In genomic region chr9:122264360-122265264, GRCh38 we compare ENCODE assay signal across 1 cellular context.
TF ChIP-seq lines count a peak whose summit lies in the region.

A gene with protein sequence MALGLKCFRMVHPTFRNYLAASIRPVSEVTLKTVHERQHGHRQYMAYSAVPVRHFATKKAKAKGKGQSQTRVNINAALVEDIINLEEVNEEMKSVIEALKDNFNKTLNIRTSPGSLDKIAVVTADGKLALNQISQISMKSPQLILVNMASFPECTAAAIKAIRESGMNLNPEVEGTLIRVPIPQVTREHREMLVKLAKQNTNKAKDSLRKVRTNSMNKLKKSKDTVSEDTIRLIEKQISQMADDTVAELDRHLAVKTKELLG (plus strand): TSS chr9:122264882. CDS start chr9:122270892, 6,010 bp downstream.
A gene with protein sequence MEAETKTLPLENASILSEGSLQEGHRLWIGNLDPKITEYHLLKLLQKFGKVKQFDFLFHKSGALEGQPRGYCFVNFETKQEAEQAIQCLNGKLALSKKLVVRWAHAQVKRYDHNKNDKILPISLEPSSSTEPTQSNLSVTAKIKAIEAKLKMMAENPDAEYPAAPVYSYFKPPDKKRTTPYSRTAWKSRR (minus strand): TSS chr9:122264840. CDS start chr9:122261492, 3,348 bp downstream.

TF ChIP-seq in K562, 482 proteins besides CTCF, POLR2A, EP300 and RAD21 (continued from another document and continues in another):
- TF ChIP-seq PBX2 (CRISPR knock-in tag; IDR thresholded peaks at IDR 0.05; ENCODE audit: low read depth) (no peak), PBX2 (tag; conservative IDR thresholded peaks at IDR 0.05; ENCODE audit: low read depth) (no peak), NR2C1 (IDR thresholded peaks at IDR 0.05) (peak; percentile 70; the same call in 1 of the 2 replicates), NR2C1 (tag; IDR thresholded peaks at IDR 0.05) (peak; percentile 46; the same call in 1 of the 2 replicates), ZKSCAN3 (CRISPR knock-in tag; IDR thresholded peaks at IDR 0.05) (no peak), HNRNPL (IDR thresholded peaks at IDR 0.05; ENCODE audit: low read depth, low read length) (no peak), ZBTB8A (IDR thresholded peaks at IDR 0.05; ENCODE audit: partially characterized antibody) (no peak), ESRRA (IDR thresholded peaks at IDR 0.05; ENCODE audit: borderline replicate concordance, low read depth) (peak; percentile 96), ZNF589 (CRISPR knock-in tag; IDR thresholded peaks at IDR 0.05; ENCODE audit: low read depth) (no peak), REST (CRISPR knock-in tag; IDR thresholded peaks at IDR 0.05; ENCODE audit: low read depth) (no peak), DDX20 (tag; IDR thresholded peaks at IDR 0.05; ENCODE audit: low read depth) (no peak), HMGN3 (IDR thresholded peaks at IDR 0.05; ENCODE audit: borderline replicate concordance, extremely low read depth, insufficient read length, low read depth, low read length) (peak; percentile 72), OTX1 (CRISPR knock-in tag; IDR thresholded peaks at IDR 0.05) (no peak), ZNF586 (CRISPR knock-in tag; conservative IDR thresholded peaks at IDR 0.05) (no peak), TAF15 (IDR thresholded peaks at IDR 0.05; ENCODE audit: low read depth, low read length) (no peak), SIN3A (IDR thresholded peaks at IDR 0.05; ENCODE audit: borderline replicate concordance in 2 of 2, control insufficient read depth in 1 of 2, low read depth in 2 of 2, low read length in 2 of 2) (peak in 1 of 2 experiments; percentile 95; a peak in 2 of 4 replicates), XRCC4 (IDR thresholded peaks at IDR 0.05; ENCODE audit: extremely low read depth, insufficient read depth, insufficient read length) (no peak), ZNF668 (CRISPR knock-in tag; IDR thresholded peaks at IDR 0.05) (no peak), BRF1 (IDR thresholded peaks at IDR 0.05; ENCODE audit: borderline replicate concordance, extremely low read depth, insufficient read length) (no peak), PURB (CRISPR knock-in tag; IDR thresholded peaks at IDR 0.05; ENCODE audit: low read depth) (no peak), PTRF (tag; IDR thresholded peaks at IDR 0.05) (no peak), MBD2 (IDR thresholded peaks at IDR 0.05; ENCODE audit: borderline replicate concordance, low read depth) (no peak; the same call in 1 of the 2 replicates), BDP1 (IDR thresholded peaks at IDR 0.05; ENCODE audit: insufficient read depth, insufficient read length) (no peak), FOXP1 (CRISPR knock-in tag; IDR thresholded peaks at IDR 0.05) (peak; percentile 98), MEIS2 (IDR thresholded peaks at IDR 0.05; ENCODE audit: partially characterized antibody) (peak; percentile 14), RBBP5 (IDR thresholded peaks at IDR 0.05; ENCODE audit: borderline replicate concordance, insufficient read depth, low read length, poor library complexity, severe bottlenecking) (peak; percentile 89), XRCC5 (IDR thresholded peaks at IDR 0.05; ENCODE audit: low read depth, low read length) (no peak), ARHGAP35 (IDR thresholded peaks at IDR 0.05; ENCODE audit: partially characterized antibody) (no peak), NFXL1 (CRISPR knock-in tag; IDR thresholded peaks at IDR 0.05) (no peak), SMC3 (conservative IDR thresholded peaks at IDR 0.05; ENCODE audit: insufficient read depth, low read depth, low read length) (no peak), ZNF449 (CRISPR knock-in tag; IDR thresholded peaks at IDR 0.05) (no peak), ZNF239 (CRISPR knock-in tag; IDR thresholded peaks at IDR 0.05) (no peak), ZNF707 (CRISPR knock-in tag; conservative IDR thresholded peaks at IDR 0.05) (no peak), NFE2 (IDR thresholded peaks at IDR 0.05; ENCODE audit: low read depth) (no peak), TAF7 (tag; IDR thresholded peaks at IDR 0.05) (peak; percentile 37), ZNF696 (CRISPR knock-in tag; conservative IDR thresholded peaks at IDR 0.05) (no peak), ZNF121 (CRISPR knock-in tag; conservative IDR thresholded peaks at IDR 0.05) (no peak), KHSRP (IDR thresholded peaks at IDR 0.05) (peak; percentile 98), MCM3 (IDR thresholded peaks at IDR 0.05) (no peak), TCF3 (CRISPR knock-in tag; IDR thresholded peaks at IDR 0.05) (no peak; the same call in 1 of the 2 replicates), ZNF224 (CRISPR knock-in tag; IDR thresholded peaks at IDR 0.05) (peak; percentile 67; the same call in 1 of the 2 replicates), GATAD2B (IDR thresholded peaks at IDR 0.05; ENCODE audit: borderline replicate concordance) (no peak), ZNF232 (CRISPR knock-in tag; IDR thresholded peaks at IDR 0.05) (peak; percentile 41; the same call in 1 of the 2 replicates), ZSCAN32 (CRISPR knock-in tag; IDR thresholded peaks at IDR 0.05) (no peak), SMARCE1 (IDR thresholded peaks at IDR 0.05) (no peak), ETV6 (IDR thresholded peaks at IDR 0.05; ENCODE audit: borderline replicate concordance in 1 of 2, low read depth in 2 of 2, low read length in 1 of 2) (no peak), ETV6 (CRISPR knock-in tag; IDR thresholded peaks at IDR 0.05; ENCODE audit: borderline replicate concordance) (0 out of 2 replicates have a peak, but pooled peaks have one; percentile 17), ZFP36 (IDR thresholded peaks at IDR 0.05; ENCODE audit: low read depth, low read length, partially characterized antibody) (no peak), PML (IDR thresholded peaks at IDR 0.05; ENCODE audit: low read length) (peak; percentile 71), COPS2 (conservative IDR thresholded peaks at IDR 0.05) (no peak)
- TF ChIP-seq, protein P1, sequence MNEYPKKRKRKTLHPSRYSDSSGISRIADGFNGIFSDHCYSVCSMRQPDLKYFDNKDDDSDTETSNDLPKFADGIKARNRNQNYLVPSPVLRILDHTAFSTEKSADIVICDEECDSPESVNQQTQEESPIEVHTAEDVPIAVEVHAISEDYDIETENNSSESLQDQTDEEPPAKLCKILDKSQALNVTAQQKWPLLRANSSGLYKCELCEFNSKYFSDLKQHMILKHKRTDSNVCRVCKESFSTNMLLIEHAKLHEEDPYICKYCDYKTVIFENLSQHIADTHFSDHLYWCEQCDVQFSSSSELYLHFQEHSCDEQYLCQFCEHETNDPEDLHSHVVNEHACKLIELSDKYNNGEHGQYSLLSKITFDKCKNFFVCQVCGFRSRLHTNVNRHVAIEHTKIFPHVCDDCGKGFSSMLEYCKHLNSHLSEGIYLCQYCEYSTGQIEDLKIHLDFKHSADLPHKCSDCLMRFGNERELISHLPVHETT (CRISPR knock-in tag; conservative IDR thresholded peaks at IDR 0.05 in 1 of 2, IDR thresholded peaks at IDR 0.05 in 1 of 2): peak in 1 of 2 experiments; percentile 59; a peak in 2 of 4 replicates
- TF ChIP-seq, protein P2, sequence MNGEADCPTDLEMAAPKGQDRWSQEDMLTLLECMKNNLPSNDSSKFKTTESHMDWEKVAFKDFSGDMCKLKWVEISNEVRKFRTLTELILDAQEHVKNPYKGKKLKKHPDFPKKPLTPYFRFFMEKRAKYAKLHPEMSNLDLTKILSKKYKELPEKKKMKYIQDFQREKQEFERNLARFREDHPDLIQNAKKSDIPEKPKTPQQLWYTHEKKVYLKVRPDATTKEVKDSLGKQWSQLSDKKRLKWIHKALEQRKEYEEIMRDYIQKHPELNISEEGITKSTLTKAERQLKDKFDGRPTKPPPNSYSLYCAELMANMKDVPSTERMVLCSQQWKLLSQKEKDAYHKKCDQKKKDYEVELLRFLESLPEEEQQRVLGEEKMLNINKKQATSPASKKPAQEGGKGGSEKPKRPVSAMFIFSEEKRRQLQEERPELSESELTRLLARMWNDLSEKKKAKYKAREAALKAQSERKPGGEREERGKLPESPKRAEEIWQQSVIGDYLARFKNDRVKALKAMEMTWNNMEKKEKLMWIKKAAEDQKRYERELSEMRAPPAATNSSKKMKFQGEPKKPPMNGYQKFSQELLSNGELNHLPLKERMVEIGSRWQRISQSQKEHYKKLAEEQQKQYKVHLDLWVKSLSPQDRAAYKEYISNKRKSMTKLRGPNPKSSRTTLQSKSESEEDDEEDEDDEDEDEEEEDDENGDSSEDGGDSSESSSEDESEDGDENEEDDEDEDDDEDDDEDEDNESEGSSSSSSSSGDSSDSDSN (IDR thresholded peaks at IDR 0.05; ENCODE audit: borderline replicate concordance in 1 of 2, low read depth in 2 of 2, low read length in 2 of 2): no peak
- TF ChIP-seq, protein P3, sequence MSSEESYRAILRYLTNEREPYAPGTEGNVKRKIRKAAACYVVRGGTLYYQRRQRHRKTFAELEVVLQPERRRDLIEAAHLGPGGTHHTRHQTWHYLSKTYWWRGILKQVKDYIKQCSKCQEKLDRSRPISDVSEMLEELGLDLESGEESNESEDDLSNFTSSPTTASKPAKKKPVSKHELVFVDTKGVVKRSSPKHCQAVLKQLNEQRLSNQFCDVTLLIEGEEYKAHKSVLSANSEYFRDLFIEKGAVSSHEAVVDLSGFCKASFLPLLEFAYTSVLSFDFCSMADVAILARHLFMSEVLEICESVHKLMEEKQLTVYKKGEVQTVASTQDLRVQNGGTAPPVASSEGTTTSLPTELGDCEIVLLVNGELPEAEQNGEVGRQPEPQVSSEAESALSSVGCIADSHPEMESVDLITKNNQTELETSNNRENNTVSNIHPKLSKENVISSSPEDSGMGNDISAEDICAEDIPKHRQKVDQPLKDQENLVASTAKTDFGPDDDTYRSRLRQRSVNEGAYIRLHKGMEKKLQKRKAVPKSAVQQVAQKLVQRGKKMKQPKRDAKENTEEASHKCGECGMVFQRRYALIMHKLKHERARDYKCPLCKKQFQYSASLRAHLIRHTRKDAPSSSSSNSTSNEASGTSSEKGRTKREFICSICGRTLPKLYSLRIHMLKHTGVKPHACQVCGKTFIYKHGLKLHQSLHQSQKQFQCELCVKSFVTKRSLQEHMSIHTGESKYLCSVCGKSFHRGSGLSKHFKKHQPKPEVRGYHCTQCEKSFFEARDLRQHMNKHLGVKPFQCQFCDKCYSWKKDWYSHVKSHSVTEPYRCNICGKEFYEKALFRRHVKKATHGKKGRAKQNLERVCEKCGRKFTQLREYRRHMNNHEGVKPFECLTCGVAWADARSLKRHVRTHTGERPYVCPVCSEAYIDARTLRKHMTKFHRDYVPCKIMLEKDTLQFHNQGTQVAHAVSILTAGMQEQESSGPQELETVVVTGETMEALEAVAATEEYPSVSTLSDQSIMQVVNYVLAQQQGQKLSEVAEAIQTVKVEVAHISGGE (CRISPR knock-in tag; IDR thresholded peaks at IDR 0.05): no peak
- TF ChIP-seq, protein P4, sequence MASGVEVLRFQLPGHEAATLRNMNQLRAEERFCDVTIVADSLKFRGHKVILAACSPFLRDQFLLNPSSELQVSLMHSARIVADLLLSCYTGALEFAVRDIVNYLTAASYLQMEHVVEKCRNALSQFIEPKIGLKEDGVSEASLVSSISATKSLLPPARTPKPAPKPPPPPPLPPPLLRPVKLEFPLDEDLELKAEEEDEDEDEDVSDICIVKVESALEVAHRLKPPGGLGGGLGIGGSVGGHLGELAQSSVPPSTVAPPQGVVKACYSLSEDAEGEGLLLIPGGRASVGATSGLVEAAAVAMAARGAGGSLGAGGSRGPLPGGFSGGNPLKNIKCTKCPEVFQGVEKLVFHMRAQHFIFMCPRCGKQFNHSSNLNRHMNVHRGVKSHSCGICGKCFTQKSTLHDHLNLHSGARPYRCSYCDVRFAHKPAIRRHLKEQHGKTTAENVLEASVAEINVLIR (CRISPR knock-in tag; IDR thresholded peaks at IDR 0.05): peak; percentile 99
